Comparison of ENCODE assay signal across 20 cellular contexts in genomic region chr6:34045698-34046097, GRCh38.
"Had no signal": no experiment of that assay in that cellular context is flagged by ENCODE, and none has a peak within 500 bp of the region (broad histone marks: within the 10 kb centered on the region; RNA-seq: fewer than 3 reads in every experiment).

No MANE protein-coding gene starts in this region.

- H3K79me2 ChIP-seq: hepatocyte had no signal

- H3K27ac ChIP-seq: epithelial cell of prostate, foreskin keratinocyte, gastroesophageal sphincter, heart left ventricle, hepatocyte, neutrophil, pancreas, right lobe of liver, thoracic aorta, tibial nerve, upper lobe of left lung had no signal

- H3K4me2 ChIP-seq: hepatocyte had no signal

- H2AFZ ChIP-seq: hepatocyte had no signal

- H3K9me3 ChIP-seq: gastroesophageal sphincter, heart left ventricle, neutrophil, pancreas, right lobe of liver, thoracic aorta, tibial nerve, upper lobe of left lung had no signal

- H3K27me3 ChIP-seq: pancreas, right lobe of liver, upper lobe of left lung had no signal

- DNase-seq: effector CD8-positive, alpha-beta T cell; foreskin keratinocyte; heart left ventricle; kidney; natural killer cell; pancreas; right lobe of liver; stimulated activated CD4-positive, alpha-beta T cell treated with anti-CD3 and anti-CD28 coated beads, Interleukin-15, amount 100 ng/mL, for 24 hours; stimulated activated CD4-positive, alpha-beta T cell treated with anti-CD3 and anti-CD28 coated beads, Interleukin-2, amount 100 ng/mL, for 48 hours; stimulated activated naive B cell treated with anti-CD40 and anti-IgM and Interleukin-4, amounts not matched to agents 10 μg/mL and 1 μg/mL and 100 μg/mL, for 72 hours; upper lobe of left lung had no signal

- H3K4me1 ChIP-seq: foreskin keratinocyte, gastroesophageal sphincter, heart left ventricle, pancreas, right lobe of liver, tibial nerve, upper lobe of left lung had no signal

- H3K36me3 ChIP-seq: gastroesophageal sphincter, heart left ventricle, neutrophil, pancreas, right lobe of liver, thoracic aorta, tibial nerve, upper lobe of left lung had no signal

- H3K4me3 ChIP-seq: gastroesophageal sphincter, heart left ventricle, hepatocyte, lung, pancreas, right lobe of liver, thoracic aorta, tibial nerve, upper lobe of left lung had no signal

- FAIRE-seq: kidney, pancreas, small intestine, urothelium cell line had no signal
